Comparison of ENCODE assay signal across 1 cellular context in the genomic region with DNA sequence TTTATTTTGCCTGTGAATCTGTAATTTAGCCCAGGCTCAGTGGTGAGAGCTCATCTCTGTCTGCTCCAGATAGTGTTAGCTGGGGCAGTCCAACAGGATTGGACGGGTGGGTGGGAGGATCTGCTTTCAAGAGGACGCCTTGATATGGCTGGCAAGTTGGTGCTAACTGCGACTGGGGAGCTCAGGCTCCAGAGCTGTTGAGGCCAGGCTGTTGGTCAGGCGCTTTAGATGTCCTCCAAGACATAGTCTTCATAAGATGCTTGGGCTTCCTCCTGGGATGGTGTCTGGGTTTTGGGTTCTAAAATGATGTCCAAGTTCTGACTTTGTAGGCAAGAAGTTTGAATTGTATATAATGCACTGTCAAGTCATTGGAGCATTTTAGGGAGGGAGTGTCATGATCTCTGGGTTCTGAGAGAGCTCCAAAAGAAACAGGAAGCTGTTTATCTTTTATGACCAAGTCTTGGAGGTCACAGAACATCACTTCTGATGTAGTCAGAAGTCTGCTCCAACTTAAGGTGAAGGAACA.
TF ChIP-seq lines count a peak whose summit lies in the region.

No MANE protein-coding gene starts in this region.

TF ChIP-seq in K562, 482 proteins besides CTCF, POLR2A, EP300 and RAD21 (continued from another document and continues in another):
- TF ChIP-seq, protein P1, sequence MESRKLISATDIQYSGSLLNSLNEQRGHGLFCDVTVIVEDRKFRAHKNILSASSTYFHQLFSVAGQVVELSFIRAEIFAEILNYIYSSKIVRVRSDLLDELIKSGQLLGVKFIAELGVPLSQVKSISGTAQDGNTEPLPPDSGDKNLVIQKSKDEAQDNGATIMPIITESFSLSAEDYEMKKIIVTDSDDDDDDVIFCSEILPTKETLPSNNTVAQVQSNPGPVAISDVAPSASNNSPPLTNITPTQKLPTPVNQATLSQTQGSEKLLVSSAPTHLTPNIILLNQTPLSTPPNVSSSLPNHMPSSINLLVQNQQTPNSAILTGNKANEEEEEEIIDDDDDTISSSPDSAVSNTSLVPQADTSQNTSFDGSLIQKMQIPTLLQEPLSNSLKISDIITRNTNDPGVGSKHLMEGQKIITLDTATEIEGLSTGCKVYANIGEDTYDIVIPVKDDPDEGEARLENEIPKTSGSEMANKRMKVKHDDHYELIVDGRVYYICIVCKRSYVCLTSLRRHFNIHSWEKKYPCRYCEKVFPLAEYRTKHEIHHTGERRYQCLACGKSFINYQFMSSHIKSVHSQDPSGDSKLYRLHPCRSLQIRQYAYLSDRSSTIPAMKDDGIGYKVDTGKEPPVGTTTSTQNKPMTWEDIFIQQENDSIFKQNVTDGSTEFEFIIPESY (CRISPR knock-in tag; IDR thresholded peaks at IDR 0.05) = no peak
- TF ChIP-seq, protein P2, sequence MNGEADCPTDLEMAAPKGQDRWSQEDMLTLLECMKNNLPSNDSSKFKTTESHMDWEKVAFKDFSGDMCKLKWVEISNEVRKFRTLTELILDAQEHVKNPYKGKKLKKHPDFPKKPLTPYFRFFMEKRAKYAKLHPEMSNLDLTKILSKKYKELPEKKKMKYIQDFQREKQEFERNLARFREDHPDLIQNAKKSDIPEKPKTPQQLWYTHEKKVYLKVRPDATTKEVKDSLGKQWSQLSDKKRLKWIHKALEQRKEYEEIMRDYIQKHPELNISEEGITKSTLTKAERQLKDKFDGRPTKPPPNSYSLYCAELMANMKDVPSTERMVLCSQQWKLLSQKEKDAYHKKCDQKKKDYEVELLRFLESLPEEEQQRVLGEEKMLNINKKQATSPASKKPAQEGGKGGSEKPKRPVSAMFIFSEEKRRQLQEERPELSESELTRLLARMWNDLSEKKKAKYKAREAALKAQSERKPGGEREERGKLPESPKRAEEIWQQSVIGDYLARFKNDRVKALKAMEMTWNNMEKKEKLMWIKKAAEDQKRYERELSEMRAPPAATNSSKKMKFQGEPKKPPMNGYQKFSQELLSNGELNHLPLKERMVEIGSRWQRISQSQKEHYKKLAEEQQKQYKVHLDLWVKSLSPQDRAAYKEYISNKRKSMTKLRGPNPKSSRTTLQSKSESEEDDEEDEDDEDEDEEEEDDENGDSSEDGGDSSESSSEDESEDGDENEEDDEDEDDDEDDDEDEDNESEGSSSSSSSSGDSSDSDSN (IDR thresholded peaks at IDR 0.05; ENCODE audit: borderline replicate concordance in 1 of 2, low read depth in 2 of 2, low read length in 2 of 2) = 0 out of 4 replicates have a peak, but pooled peaks of 1 of the 2 experiments have one; percentile 51
- TF ChIP-seq MYBL2 (IDR thresholded peaks at IDR 0.05; ENCODE audit: low read depth) = peak; percentile 75
- no peak for TF ChIP-seq MYBL2 (CRISPR knock-in tag; IDR thresholded peaks at IDR 0.05; ENCODE audit: borderline replicate concordance)
- peak; percentile 40 for TF ChIP-seq CXXC5 (CRISPR knock-in tag; IDR thresholded peaks at IDR 0.05)
- TF ChIP-seq, protein P3, sequence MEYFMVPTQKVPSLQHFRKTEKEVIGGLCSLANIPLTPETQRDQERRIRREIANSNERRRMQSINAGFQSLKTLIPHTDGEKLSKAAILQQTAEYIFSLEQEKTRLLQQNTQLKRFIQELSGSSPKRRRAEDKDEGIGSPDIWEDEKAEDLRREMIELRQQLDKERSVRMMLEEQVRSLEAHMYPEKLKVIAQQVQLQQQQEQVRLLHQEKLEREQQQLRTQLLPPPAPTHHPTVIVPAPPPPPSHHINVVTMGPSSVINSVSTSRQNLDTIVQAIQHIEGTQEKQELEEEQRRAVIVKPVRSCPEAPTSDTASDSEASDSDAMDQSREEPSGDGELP (CRISPR knock-in tag; IDR thresholded peaks at IDR 0.05; ENCODE audit: borderline replicate concordance) = peak; percentile 52
- peak; percentile 91 for TF ChIP-seq LCOR (CRISPR knock-in tag; IDR thresholded peaks at IDR 0.05)
- peak; percentile 27; the same call in 1 of the 2 replicates for TF ChIP-seq PHF8 (IDR thresholded peaks at IDR 0.05; ENCODE audit: borderline replicate concordance, low read length)
- TF ChIP-seq, protein P4, sequence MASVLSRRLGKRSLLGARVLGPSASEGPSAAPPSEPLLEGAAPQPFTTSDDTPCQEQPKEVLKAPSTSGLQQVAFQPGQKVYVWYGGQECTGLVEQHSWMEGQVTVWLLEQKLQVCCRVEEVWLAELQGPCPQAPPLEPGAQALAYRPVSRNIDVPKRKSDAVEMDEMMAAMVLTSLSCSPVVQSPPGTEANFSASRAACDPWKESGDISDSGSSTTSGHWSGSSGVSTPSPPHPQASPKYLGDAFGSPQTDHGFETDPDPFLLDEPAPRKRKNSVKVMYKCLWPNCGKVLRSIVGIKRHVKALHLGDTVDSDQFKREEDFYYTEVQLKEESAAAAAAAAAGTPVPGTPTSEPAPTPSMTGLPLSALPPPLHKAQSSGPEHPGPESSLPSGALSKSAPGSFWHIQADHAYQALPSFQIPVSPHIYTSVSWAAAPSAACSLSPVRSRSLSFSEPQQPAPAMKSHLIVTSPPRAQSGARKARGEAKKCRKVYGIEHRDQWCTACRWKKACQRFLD (CRISPR knock-in tag; IDR thresholded peaks at IDR 0.05) = peak; percentile 43; the same call in 1 of the 2 replicates
- peak; percentile 54; the same call in 1 of the 2 replicates for TF ChIP-seq PML (IDR thresholded peaks at IDR 0.05; ENCODE audit: low read length)
- peak; percentile 34 for TF ChIP-seq NFYB (IDR thresholded peaks at IDR 0.05; ENCODE audit: extremely low read depth, insufficient read length)
- TF ChIP-seq, protein P5, sequence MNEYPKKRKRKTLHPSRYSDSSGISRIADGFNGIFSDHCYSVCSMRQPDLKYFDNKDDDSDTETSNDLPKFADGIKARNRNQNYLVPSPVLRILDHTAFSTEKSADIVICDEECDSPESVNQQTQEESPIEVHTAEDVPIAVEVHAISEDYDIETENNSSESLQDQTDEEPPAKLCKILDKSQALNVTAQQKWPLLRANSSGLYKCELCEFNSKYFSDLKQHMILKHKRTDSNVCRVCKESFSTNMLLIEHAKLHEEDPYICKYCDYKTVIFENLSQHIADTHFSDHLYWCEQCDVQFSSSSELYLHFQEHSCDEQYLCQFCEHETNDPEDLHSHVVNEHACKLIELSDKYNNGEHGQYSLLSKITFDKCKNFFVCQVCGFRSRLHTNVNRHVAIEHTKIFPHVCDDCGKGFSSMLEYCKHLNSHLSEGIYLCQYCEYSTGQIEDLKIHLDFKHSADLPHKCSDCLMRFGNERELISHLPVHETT (CRISPR knock-in tag; conservative IDR thresholded peaks at IDR 0.05 in 1 of 2, IDR thresholded peaks at IDR 0.05 in 1 of 2) = peak in 1 of 2 experiments; percentile 45; a peak in 1 of 4 replicates
- no peak for TF ChIP-seq SIN3B (IDR thresholded peaks at IDR 0.05; ENCODE audit: low read depth)
- TF ChIP-seq NRF1 (conservative IDR thresholded peaks at IDR 0.05 in 1 of 2, IDR thresholded peaks at IDR 0.05 in 1 of 2) = peak; percentile 17 to 36; a peak in 2 of 4 replicates
- TF ChIP-seq SOX6 (IDR thresholded peaks at IDR 0.05) = 0 out of 2 replicates have a peak, but pooled peaks have one; percentile 23
- TF ChIP-seq HMBOX1 (IDR thresholded peaks at IDR 0.05) = peak; percentile 77
- TF ChIP-seq ETV1 (tag; conservative IDR thresholded peaks at IDR 0.05; ENCODE audit: low read depth) = peak; percentile 47
- TF ChIP-seq POLR2B (IDR thresholded peaks at IDR 0.05; ENCODE audit: low read depth, partially characterized antibody) = peak; percentile 39
- no peak for TF ChIP-seq SP1 (CRISPR knock-in tag; IDR thresholded peaks at IDR 0.05)
- TF ChIP-seq LEF1 (IDR thresholded peaks at IDR 0.05) = peak; percentile 94
- peak; percentile 69; the same call in 1 of the 2 replicates for TF ChIP-seq SMARCE1 (IDR thresholded peaks at IDR 0.05)
- peak; percentile 64 for TF ChIP-seq EGR1 (conservative IDR thresholded peaks at IDR 0.05)
- peak; percentile 79; the same call in 1 of the 2 replicates for TF ChIP-seq ZBTB5 (IDR thresholded peaks at IDR 0.05)
- peak; percentile 13; the same call in 1 of the 2 replicates for TF ChIP-seq CREB1 (IDR thresholded peaks at IDR 0.05)
- peak; percentile 22; the same call in 1 of the 2 replicates for TF ChIP-seq CREB1 (CRISPR knock-in tag; IDR thresholded peaks at IDR 0.05)
- TF ChIP-seq ETV6 (IDR thresholded peaks at IDR 0.05; ENCODE audit: borderline replicate concordance in 1 of 2, low read depth in 2 of 2, low read length in 1 of 2) = no peak
- TF ChIP-seq ETV6 (CRISPR knock-in tag; IDR thresholded peaks at IDR 0.05; ENCODE audit: borderline replicate concordance) = no peak
- peak; percentile 57 for TF ChIP-seq GABPA (tag; conservative IDR thresholded peaks at IDR 0.05; ENCODE audit: low read depth)
- peak in 1 of 2 experiments; percentile 54; a peak in 1 of 3 replicates for TF ChIP-seq CBX3 (IDR thresholded peaks at IDR 0.05; ENCODE audit: borderline replicate concordance in 1 of 2, low read length in 2 of 2)
- TF ChIP-seq MAFF (IDR thresholded peaks at IDR 0.05; ENCODE audit: low read length) = peak; percentile 13; the same call in 1 of the 2 replicates
- TF ChIP-seq ATF7 (IDR thresholded peaks at IDR 0.05) = peak; percentile 77
- TF ChIP-seq C11orf30 (IDR thresholded peaks at IDR 0.05; ENCODE audit: low read depth) = no peak
- TF ChIP-seq NFIC (IDR thresholded peaks at IDR 0.05) = peak; percentile 43
- peak; percentile 49; the same call in 1 of the 2 replicates for TF ChIP-seq ZNF589 (CRISPR knock-in tag; IDR thresholded peaks at IDR 0.05; ENCODE audit: low read depth)
- TF ChIP-seq, protein P6, sequence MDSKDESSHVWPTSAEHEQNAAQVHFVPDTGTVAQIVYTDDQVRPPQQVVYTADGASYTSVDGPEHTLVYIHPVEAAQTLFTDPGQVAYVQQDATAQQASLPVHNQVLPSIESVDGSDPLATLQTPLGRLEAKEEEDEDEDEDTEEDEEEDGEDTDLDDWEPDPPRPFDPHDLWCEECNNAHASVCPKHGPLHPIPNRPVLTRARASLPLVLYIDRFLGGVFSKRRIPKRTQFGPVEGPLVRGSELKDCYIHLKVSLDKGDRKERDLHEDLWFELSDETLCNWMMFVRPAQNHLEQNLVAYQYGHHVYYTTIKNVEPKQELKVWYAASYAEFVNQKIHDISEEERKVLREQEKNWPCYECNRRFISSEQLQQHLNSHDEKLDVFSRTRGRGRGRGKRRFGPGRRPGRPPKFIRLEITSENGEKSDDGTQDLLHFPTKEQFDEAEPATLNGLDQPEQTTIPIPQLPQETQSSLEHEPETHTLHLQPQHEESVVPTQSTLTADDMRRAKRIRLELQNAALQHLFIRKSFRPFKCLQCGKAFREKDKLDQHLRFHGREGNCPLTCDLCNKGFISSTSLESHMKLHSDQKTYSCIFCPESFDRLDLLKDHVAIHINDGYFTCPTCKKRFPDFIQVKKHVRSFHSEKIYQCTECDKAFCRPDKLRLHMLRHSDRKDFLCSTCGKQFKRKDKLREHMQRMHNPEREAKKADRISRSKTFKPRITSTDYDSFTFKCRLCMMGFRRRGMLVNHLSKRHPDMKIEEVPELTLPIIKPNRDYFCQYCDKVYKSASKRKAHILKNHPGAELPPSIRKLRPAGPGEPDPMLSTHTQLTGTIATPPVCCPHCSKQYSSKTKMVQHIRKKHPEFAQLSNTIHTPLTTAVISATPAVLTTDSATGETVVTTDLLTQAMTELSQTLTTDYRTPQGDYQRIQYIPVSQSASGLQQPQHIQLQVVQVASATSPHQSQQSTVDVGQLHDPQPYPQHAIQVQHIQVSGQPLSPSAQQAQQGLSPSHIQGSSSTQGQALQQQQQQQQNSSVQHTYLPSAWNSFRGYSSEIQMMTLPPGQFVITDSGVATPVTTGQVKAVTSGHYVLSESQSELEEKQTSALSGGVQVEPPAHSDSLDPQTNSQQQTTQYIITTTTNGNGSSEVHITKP (IDR thresholded peaks at IDR 0.05; ENCODE audit: partially characterized antibody) = peak; percentile 97
- no peak for TF ChIP-seq ATF1 (CRISPR knock-in tag; IDR thresholded peaks at IDR 0.05)
- peak; percentile 75 for TF ChIP-seq ATF1 (tag; IDR thresholded peaks at IDR 0.05)
- TF ChIP-seq MEIS2 (IDR thresholded peaks at IDR 0.05; ENCODE audit: partially characterized antibody) = peak; percentile 25
- TF ChIP-seq RNF2 (IDR thresholded peaks at IDR 0.05) = peak; percentile 20; the same call in 1 of the 2 replicates
- TF ChIP-seq, protein P7, sequence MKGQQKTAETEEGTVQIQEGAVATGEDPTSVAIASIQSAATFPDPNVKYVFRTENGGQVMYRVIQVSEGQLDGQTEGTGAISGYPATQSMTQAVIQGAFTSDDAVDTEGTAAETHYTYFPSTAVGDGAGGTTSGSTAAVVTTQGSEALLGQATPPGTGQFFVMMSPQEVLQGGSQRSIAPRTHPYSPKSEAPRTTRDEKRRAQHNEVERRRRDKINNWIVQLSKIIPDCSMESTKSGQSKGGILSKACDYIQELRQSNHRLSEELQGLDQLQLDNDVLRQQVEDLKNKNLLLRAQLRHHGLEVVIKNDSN (CRISPR knock-in tag; IDR thresholded peaks at IDR 0.05) = no peak
- TF ChIP-seq, protein P8, sequence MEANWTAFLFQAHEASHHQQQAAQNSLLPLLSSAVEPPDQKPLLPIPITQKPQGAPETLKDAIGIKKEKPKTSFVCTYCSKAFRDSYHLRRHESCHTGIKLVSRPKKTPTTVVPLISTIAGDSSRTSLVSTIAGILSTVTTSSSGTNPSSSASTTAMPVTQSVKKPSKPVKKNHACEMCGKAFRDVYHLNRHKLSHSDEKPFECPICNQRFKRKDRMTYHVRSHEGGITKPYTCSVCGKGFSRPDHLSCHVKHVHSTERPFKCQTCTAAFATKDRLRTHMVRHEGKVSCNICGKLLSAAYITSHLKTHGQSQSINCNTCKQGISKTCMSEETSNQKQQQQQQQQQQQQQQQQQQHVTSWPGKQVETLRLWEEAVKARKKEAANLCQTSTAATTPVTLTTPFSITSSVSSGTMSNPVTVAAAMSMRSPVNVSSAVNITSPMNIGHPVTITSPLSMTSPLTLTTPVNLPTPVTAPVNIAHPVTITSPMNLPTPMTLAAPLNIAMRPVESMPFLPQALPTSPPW (CRISPR knock-in tag; IDR thresholded peaks at IDR 0.05) = peak; percentile 56; the same call in 1 of the 2 replicates
- TF ChIP-seq KDM5B (IDR thresholded peaks at IDR 0.05; ENCODE audit: insufficient replicate concordance, low read depth, low read length) = peak; percentile 48
- peak; percentile 31; the same call in 1 of the 2 replicates for TF ChIP-seq POLR2G (IDR thresholded peaks at IDR 0.05; ENCODE audit: low read depth, low read length)
